In genomic region chrX:68416592-68416991, GRCh38 we compare ENCODE assay signal across 20 cellular contexts. TPM values are rescaled to one million over a fixed set of nuclear protein-coding genes. Genes with fewer than 3 reads are reported as not detected.
DNase-seq lines count a peak whose midpoint lies in the region; ATAC-seq and TF ChIP-seq lines count a peak whose summit lies in the region.
"Had no signal": no experiment of that assay in that cellular context is flagged by ENCODE, and none has a peak within 500 bp of the region (broad histone marks: within the 10 kb centered on the region; RNA-seq: fewer than 3 reads in every experiment).

No MANE protein-coding gene starts in this region.

- peaks cover 0 to 19% (median 0%) of the 10 kb centered on the region in 7 donors for H3K27me3 ChIP-seq in heart right ventricle
- H3K27me3 ChIP-seq: neutrophil, suprapubic skin had no signal

- intact Hi-C loops in heart right ventricle (cut with DNase I): no loop called here

- 60 to 70% methylated on average over 3 of the region's 3 CpGs for WGBS in heart right ventricle, 2 donors

- no peak for TF ChIP-seq CTCF in heart right ventricle (IDR thresholded peaks at IDR 0.05)

- H3K4me1 ChIP-seq in heart right ventricle: peaks cover 0 to 52% (median 11%) of the 10 kb centered on the region in 9 donors

- H3K9me3 ChIP-seq in heart right ventricle: no peaks in the 10 kb centered on the region
- H3K9me3 ChIP-seq: neutrophil, suprapubic skin had no signal

- no peak overlapping the region for H3K27ac ChIP-seq in heart right ventricle
- H3K27ac ChIP-seq: neutrophil had no signal

- no peak overlapping the region for H3K4me3 ChIP-seq in heart right ventricle
- H3K4me3 ChIP-seq: suprapubic skin had no signal

- peak; percentile 45 for DNase-seq in A172 (ENCODE audit: low spot score)
- peak; percentile 12 for DNase-seq in LHCN-M2 (ENCODE audit: low read depth)
- peak; percentile 72 for DNase-seq in astrocyte of the hippocampus (ENCODE audit: low read depth, low spot score)
- peak; percentile 63 for DNase-seq in islet precursor cell
- no peak for DNase-seq in mucosa of gallbladder (ENCODE audit: low spot score)
- no peak for DNase-seq in heart right ventricle
- no peak for DNase-seq in medulla oblongata (ENCODE audit: extremely low spot score)
- DNase-seq: activated B cell treated with CpG ODN at 0.5 μM for 24 hours; activated CD8-positive, alpha-beta T cell treated with anti-CD3 and anti-CD28 coated beads, Interleukin-2, amount 10 ng/mL, durations not matched to agents 7 days and 5 days; activated T-cell treated with anti-CD3 and anti-CD28 coated beads, Interleukin-2, amount 50 U/mL, for 72 hours; C1 segment of cervical spinal cord; caudate nucleus; kidney glomerular epithelial cell; NCI-H1694; NCI-H446 treated with DMSO at 0.1 percent for 48 hours; retina; T-helper 2 cell had no signal

- ATAC-seq in GM21723 (IDR thresholded peaks at IDR 0.05; ENCODE audit: unreplicated experiment): no peak
- ATAC-seq in heart right ventricle: no peak
- ATAC-seq: activated CD8-positive, alpha-beta T cell treated with anti-CD3 and anti-CD28 coated beads, Interleukin-2, amount 10 ng/mL, durations not matched to agents 7 days and 5 days; activated T-cell treated with anti-CD3 and anti-CD28 coated beads, Interleukin-2, amount 50 U/mL, for 72 hours had no signal

- H3K36me3 ChIP-seq in heart right ventricle: no peaks in the 10 kb centered on the region
- H3K36me3 ChIP-seq: neutrophil, suprapubic skin had no signal

RNA-seq across cellular contexts. Expression of gene OPHN1, which starts 16.7 kb away (rescaled TPM):
- 2.7 and 4.0 TPM in 2 replicates for total RNA-seq in A172 (2014; rRNA removed; shearing (Covaris generic))
- 2.8 and 4.5 TPM in 2 replicates for total RNA-seq in LHCN-M2 (2014; rRNA removed)
- 2.4 TPM for polyA plus RNA-seq in LHCN-M2 (2012)
- total RNA-seq in mucosa of gallbladder: 7.6 TPM
- total RNA-seq in heart right ventricle: 1 to 10 TPM; 3.4 to 7.1 (median 5.4) TPM
- 1 to 10 TPM; 2.1 to 2.7 TPM for polyA plus RNA-seq in heart right ventricle

Comparison
In these comparisons a context has a peak if more than half of its experiments do, and no peak if none do; other contexts are left out.
1. DNase-seq: peak in A172 (single experiment), LHCN-M2 (single experiment), astrocyte of the hippocampus (single experiment) and islet precursor cell (single experiment); none in mucosa of gallbladder (single experiment), heart right ventricle (0 of 2) and medulla oblongata (single experiment).